In genomic region chr4:145912391-145912790, GRCh38 we compare ENCODE assay signal across 25 cellular contexts.
"Had no signal": no experiment of that assay in that cellular context is flagged by ENCODE, and none has a peak within 500 bp of the region (broad histone marks: within the 10 kb centered on the region; RNA-seq: fewer than 3 reads in every experiment).

No MANE protein-coding gene starts in this region.

- H3K27me3 ChIP-seq: colonic mucosa, neural progenitor cell, right atrium auricular region, spleen, testis had no signal

- H3K4me3 ChIP-seq: colonic mucosa, neural progenitor cell, psoas muscle, right atrium auricular region, spleen, testis had no signal

- H3K4me1 ChIP-seq: colonic mucosa had no signal

- DNase-seq: activated CD4-positive, alpha-beta T cell treated with anti-CD3 and anti-CD28 coated beads for 1 hour; activated CD4-positive, alpha-beta T cell treated with anti-CD3 and anti-CD28 coated beads, Interleukin-2, amount 50 U/mL, for 1 hour; activated CD8-positive, alpha-beta T cell treated with anti-CD3 and anti-CD28 coated beads for 36 hours; activated gamma-delta T cell treated with Interleukin-2 at 50 U/mL for 16 hours; activated naive CD4-positive, alpha-beta T cell treated with anti-CD3 and anti-CD28 coated beads, Interleukin-2, amount 50 U/mL, for 16 hours; activated T-cell treated with anti-CD3 and anti-CD28 coated beads, Interleukin-2, amount 50 U/mL, for 4 hours; anterior cingulate cortex; cerebellar nuclear complex; colonic mucosa; effector memory CD4-positive, alpha-beta T cell; glutamatergic neuron; left cardiac atrium; natural killer cell; occipital lobe; psoas muscle; spleen; stimulated activated naive CD4-positive, alpha-beta T cell treated with Interleukin-2 at 50 U/mL for 16 hours; T-helper 17 cell; T1000; testis; trophoblast cell had no signal

- H3K4me2 ChIP-seq: neural progenitor cell had no signal

- H3K9me3 ChIP-seq: colonic mucosa, psoas muscle, right atrium auricular region, spleen, testis had no signal

- H3K27ac ChIP-seq: colonic mucosa, neural progenitor cell, parathyroid adenoma, psoas muscle, right atrium auricular region, spleen, testis had no signal

- H3K9ac ChIP-seq: neural progenitor cell, parathyroid adenoma had no signal

- ATAC-seq: activated CD8-positive, alpha-beta T cell treated with anti-CD3 and anti-CD28 coated beads for 36 hours; activated T-cell treated with anti-CD3 and anti-CD28 coated beads, Interleukin-2, amount 50 U/mL, for 4 hours; activated T-helper 17 cell treated with anti-CD3 and anti-CD28 coated beads, Interleukin-2, amount 50 U/mL, for 72 hours; left cardiac atrium; natural killer cell; psoas muscle; T-helper 17 cell had no signal

- H3K36me3 ChIP-seq: colonic mucosa, neural progenitor cell, right atrium auricular region, spleen had no signal

- H2AFZ ChIP-seq: neural progenitor cell, parathyroid adenoma had no signal
